ENCODE assay signal across 8 cellular contexts in genomic region chr6:31042801-31043200, GRCh38. TPM values are rescaled to one million over a fixed set of nuclear protein-coding genes. Genes with fewer than 3 reads are reported as not detected.
DNase-seq lines count a peak whose midpoint lies in the region; ATAC-seq, FAIRE-seq and TF ChIP-seq lines count a peak whose summit lies in the region.

No MANE protein-coding gene starts in this region.

- in situ Hi-C loops in GM13977 (cut with MboI; ENCODE audit: low pct_unique_long_range_greater_than_20kb, low sequenced_read_pairs, unreplicated experiment) (no loop called here), Panc1 (cut with HindIII; ENCODE audit: low pct_unique_long_range_greater_than_20kb, low sequenced_read_pairs) (loop anchor here (5.0 kb wide), 1 partner anchor 86 kb away; no protein-coding TSS in a partner anchor)

- H3K36me3 ChIP-seq in Panc1 (ENCODE audit: control insufficient read depth, insufficient read depth, low read length) (no peaks in the 10 kb centered on the region), body of pancreas (replicated peaks in 1 of 2; ENCODE audit: insufficient read depth in 1 of 2, low read depth in 2 of 2) (no peaks in the 10 kb centered on the region), kidney (ENCODE audit: control insufficient read depth in 1 of 2, insufficient read depth in 2 of 2, low read length in 2 of 2) (no peaks in the 10 kb centered on the region)

- peaks cover 4% of the 10 kb centered on the region for H3K4me1 ChIP-seq in Panc1 (ENCODE audit: control insufficient read depth, insufficient read depth, low read length)
- peaks cover 9% of the 10 kb centered on the region for H3K4me1 ChIP-seq in body of pancreas
- H3K4me1 ChIP-seq in kidney (ENCODE audit: control insufficient read depth in 1 of 2, insufficient read depth in 1 of 2, low read depth in 1 of 2, low read length in 2 of 2) = peaks cover 0 to 3% of the 10 kb centered on the region in 2 donors

- intact Hi-C loops in Panc1 (cut with micrococcal nuclease; ENCODE audit: unreplicated experiment) (no loop called here), body of pancreas (cut with DNase I) (no loop called here), kidney (cut with DNase I) (no loop called here)

- peak; percentile 89 for ATAC-seq in Panc1
- ATAC-seq in body of pancreas = peak; percentile 43

- H3K27me3 ChIP-seq in Panc1 (ENCODE audit: control insufficient read depth, insufficient read depth, low read length) = no peaks in the 10 kb centered on the region
- no peaks in the 10 kb centered on the region for H3K27me3 ChIP-seq in body of pancreas

- no peak overlapping the region for H3K9ac ChIP-seq in kidney (ENCODE audit: low read length in 2 of 2)

- TF ChIP-seq CTCF in GM13977 (IDR thresholded peaks at IDR 0.05; ENCODE audit: extremely low read depth, insufficient read depth, missing control alignments) (peak; percentile 45), Panc1 (IDR thresholded peaks at IDR 0.05) (peak; percentile 84), body of pancreas (IDR thresholded peaks at IDR 0.05) (peak in 6 of 7 experiments; percentile 23 to 59 (median 44)), kidney (IDR thresholded peaks at IDR 0.05; ENCODE audit: borderline replicate concordance, extremely low read depth, insufficient read depth) (peak; percentile 17)

- H3K9me3 ChIP-seq in Panc1 (ENCODE audit: control insufficient read depth, insufficient read depth, low read depth, low read length) (no peaks in the 10 kb centered on the region), body of pancreas (no peaks in the 10 kb centered on the region), kidney (ENCODE audit: control insufficient read depth in 1 of 2, low read length in 2 of 2) (no peaks in the 10 kb centered on the region)

- DNase-seq in AG08396 (ENCODE audit: low spot score) (peak; percentile 52), GM13977 (ENCODE audit: low spot score) (no peak), Panc1 (ENCODE audit: low read depth, low spot score) (peak; percentile 18), body of pancreas (peak; percentile 45 to 67 (median 58)), kidney (no peak), substantia nigra (lab: John Stamatoyannopoulos, UW) (peak in 5 of 49 donors; percentile 4 to 23 (median 18)), A172 (ENCODE audit: low spot score) (no peak)
- no peak for DNase-seq in effector CD4-positive, alpha-beta T cell

- POLR2A ChIA-PET in Panc1 (lab: Charles Lee) = no interaction called here

- CTCF ChIA-PET in Panc1 (lab: Charles Lee) = interaction anchor here (0.7 to 1.4 kb wide), 4 partner anchors 47 to 129 kb away, joined by 3 to 7 read pairs (median 3); partner anchors contain the start of gene VARS2

- no TSS peak for BruUV-seq in Panc1 (replicated peaks; lab: Mats Ljungman, UMichigan)

- H3K4me3 ChIP-seq in Panc1 (ENCODE audit: low read depth in 2 of 2, low read length in 2 of 2) (no peak overlapping the region), body of pancreas (no peak overlapping the region), kidney (ENCODE audit: low read length in 2 of 2) (no peak overlapping the region)

- no peak for FAIRE-seq in kidney (lab: Jason Lieb, UNC)

- H3K27ac ChIP-seq in Panc1 (ENCODE audit: low read length) (no peak overlapping the region), body of pancreas (peak overlapping the region in 2 of 4 donors; percentile 26 to 84), kidney (ENCODE audit: low read depth in 2 of 2, low read length in 2 of 2) (no peak overlapping the region), substantia nigra (ENCODE audit: low read depth, low read length, poor library complexity, severe bottlenecking) (peak overlapping the region; percentile 33)

- TF ChIP-seq POLR2A in body of pancreas (IDR thresholded peaks at IDR 0.05) = no peak

- 19 to 20% methylated on average over 4 of the region's 4 CpGs for WGBS in body of pancreas, 2 donors

RNA-seq across cellular contexts. Expression of gene MUC22, which starts 32.5 kb away (rescaled TPM):
- total RNA-seq in Panc1 (2021; ENCODE audit: unreplicated experiment) (not detected), body of pancreas (not detected), kidney (not detected)
- not detected for polyA plus RNA-seq in Panc1 (2012; ENCODE audit: insufficient read length)
- polyA plus RNA-seq in kidney (ENCODE audit: insufficient read depth, low read depth, low replicate concordance) = not detected
- total RNA-seq in A172 (2014; rRNA removed; shearing (Covaris generic)) = 0.14 TPM in 1 of 2 replicates, not detected in the other

RNA-seq across cellular contexts. Expression of gene MUC21, which starts 59.3 kb away (rescaled TPM):
- total RNA-seq in Panc1 (2021; ENCODE audit: unreplicated experiment) (not detected), body of pancreas (not detected), kidney (not detected)
- not detected for polyA plus RNA-seq in Panc1 (2012; ENCODE audit: insufficient read length)
- polyA plus RNA-seq in kidney (ENCODE audit: insufficient read depth, low read depth, low replicate concordance) = not detected
- not detected in 2 replicates for total RNA-seq in A172 (2014; rRNA removed; shearing (Covaris generic))

Comparison
In these comparisons a context has a peak if more than half of its experiments do, and no peak if none do; other contexts are left out.
1. DNase-seq: peak in AG08396 (single experiment), Panc1 (single experiment) and body of pancreas (4 of 4); none in GM13977 (single experiment), kidney (single experiment), A172 (single experiment) and effector CD4-positive, alpha-beta T cell (single experiment).
2. CTCF ChIP-seq: peak in every context shown above with its lines; median percentile 84 in Panc1; 45 in GM13977; 44 in body of pancreas; 17 in kidney.